In genomic region chr4:176195184-176195978, GRCh38 we compare ENCODE assay signal across 1 cellular context.
TF ChIP-seq lines count a peak whose summit lies in the region.

SPATA4 (minus strand) TSS chr4:176195585; CDS start chr4:176195562, 23 bp downstream.

TF ChIP-seq in SK-N-SH, 30 proteins besides CTCF, POLR2A, EP300 and RAD21 (continued from another document):
- no peak for TF ChIP-seq ZBTB33 (IDR thresholded peaks at IDR 0.05; ENCODE audit: borderline replicate concordance, low read depth)
- no peak for TF ChIP-seq RFX5 (IDR thresholded peaks at IDR 0.05; ENCODE audit: low read length)
- TF ChIP-seq, protein P1, sequence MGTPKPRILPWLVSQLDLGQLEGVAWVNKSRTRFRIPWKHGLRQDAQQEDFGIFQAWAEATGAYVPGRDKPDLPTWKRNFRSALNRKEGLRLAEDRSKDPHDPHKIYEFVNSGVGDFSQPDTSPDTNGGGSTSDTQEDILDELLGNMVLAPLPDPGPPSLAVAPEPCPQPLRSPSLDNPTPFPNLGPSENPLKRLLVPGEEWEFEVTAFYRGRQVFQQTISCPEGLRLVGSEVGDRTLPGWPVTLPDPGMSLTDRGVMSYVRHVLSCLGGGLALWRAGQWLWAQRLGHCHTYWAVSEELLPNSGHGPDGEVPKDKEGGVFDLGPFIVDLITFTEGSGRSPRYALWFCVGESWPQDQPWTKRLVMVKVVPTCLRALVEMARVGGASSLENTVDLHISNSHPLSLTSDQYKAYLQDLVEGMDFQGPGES (IDR thresholded peaks at IDR 0.05; ENCODE audit: low read depth, low read length): no peak
- no peak for TF ChIP-seq FOSL2 (IDR thresholded peaks at IDR 0.05; ENCODE audit: borderline replicate concordance, low read depth)
- no peak for TF ChIP-seq JUND (IDR thresholded peaks at IDR 0.05)
- TF ChIP-seq USF2 (IDR thresholded peaks at IDR 0.05; ENCODE audit: borderline replicate concordance, low read depth, low read length): no peak
- TF ChIP-seq TEAD4 (IDR thresholded peaks at IDR 0.05; ENCODE audit: borderline replicate concordance, insufficient read depth): no peak
